In the genomic region with DNA sequence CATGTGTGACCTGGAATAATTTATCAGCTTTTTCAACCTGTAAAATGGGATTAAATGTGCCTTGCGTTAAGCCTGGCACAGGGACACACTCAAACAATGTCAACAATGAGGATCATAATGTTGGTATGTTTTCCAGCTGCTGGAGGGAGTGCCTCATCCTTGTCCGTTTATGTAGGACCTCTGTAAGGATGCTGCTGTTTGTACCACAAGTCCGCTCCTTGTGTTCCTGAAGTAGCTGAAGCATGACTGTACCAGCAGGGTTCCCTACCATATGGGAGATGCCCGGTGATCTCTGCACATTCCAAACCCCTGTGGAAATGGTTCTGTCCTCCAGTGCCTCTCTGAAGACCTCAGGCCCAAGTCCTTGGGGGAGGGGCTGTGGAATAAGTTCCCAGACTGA, we compare ENCODE assay signal across 22 cellular contexts. TPM values are rescaled to one million over a fixed set of nuclear protein-coding genes. Genes with fewer than 3 reads are reported as not detected.
DNase-seq lines count a peak whose midpoint lies in the region; ATAC-seq, FAIRE-seq and TF ChIP-seq lines count a peak whose summit lies in the region.
"Had no signal": no experiment of that assay in that cellular context is flagged by ENCODE, and none has a peak within 500 bp of the region (broad histone marks: within the 10 kb centered on the region; RNA-seq: fewer than 3 reads in every experiment).

No MANE protein-coding gene starts in this region.

- H3K36me3 ChIP-seq in MG63 (no peaks in the 10 kb centered on the region), sigmoid colon (no peaks in the 10 kb centered on the region)
- H3K36me3 ChIP-seq: transverse colon had no signal

- 56 to 72% methylated on average over 4 of the region's 4 CpGs for WGBS in sigmoid colon, 2 donors

- TF ChIP-seq EP300 in sigmoid colon (IDR thresholded peaks at IDR 0.05): no peak

- no peak overlapping the region for H3K4me3 ChIP-seq in MG63
- no peak overlapping the region for H3K4me3 ChIP-seq in fibroblast of mammary gland (ENCODE audit: control insufficient read depth, low read depth, low read length)
- no peak overlapping the region for H3K4me3 ChIP-seq in skeletal muscle cell (ENCODE audit: low read depth, low read length)
- H3K4me3 ChIP-seq in sigmoid colon: no peak overlapping the region
- H3K4me3 ChIP-seq: coronary artery, K562, transverse colon had no signal

- no peak for ATAC-seq in esophagus mucosa
- ATAC-seq: activated CD8-positive, alpha-beta memory T cell treated with anti-CD3 and anti-CD28 coated beads, Interleukin-2, amount 10 ng/mL, durations not matched to agents 7 days and 5 days; K562; natural killer cell treated with Interleukin-12 subunit alpha and Interleukin-12 subunit beta and Interleukin-15 and Interleukin-18, amount 100 ng/mL, for 72 hours; SK-N-SH treated with all-trans-retinoic acid at 6 μM for 48 hours had no signal

- peak; percentile 8 for DNase-seq in GM04503 (ENCODE audit: low read depth)
- DNase-seq in MG63: peak; percentile 4
- peak; percentile 39 for DNase-seq in fibroblast of mammary gland (ENCODE audit: low read depth)
- DNase-seq in skeletal muscle cell (ENCODE audit: low read depth): peak; percentile 47
- DNase-seq in sigmoid colon: no peak
- DNase-seq in frontal cortex (ENCODE audit: low spot score in 2 of 2): no peak
- no peak for DNase-seq in GM13976 (ENCODE audit: low spot score)
- DNase-seq: activated CD8-positive, alpha-beta memory T cell treated with anti-CD3 and anti-CD28 coated beads, Interleukin-2, amount 10 ng/mL, durations not matched to agents 7 days and 5 days; aorta; CD4-positive, CD25-positive, alpha-beta regulatory T cell; glutamatergic neuron; immature natural killer cell; NCI-H1092 treated with DMSO at 0.1 percent for 48 hours; NCI-H526 treated with DMSO at 0.1 percent for 48 hours; stimulated activated naive CD4-positive, alpha-beta T cell treated with Interleukin-2 at 50 U/mL for 16 hours; T1000; transverse colon had no signal

- intact Hi-C loops in sigmoid colon (cut with DNase I): no loop called here

- no peaks in the 10 kb centered on the region for H3K4me1 ChIP-seq in sigmoid colon

- H3K27me3 ChIP-seq in MG63 (no peaks in the 10 kb centered on the region), sigmoid colon (no peaks in the 10 kb centered on the region)
- H3K27me3 ChIP-seq: transverse colon had no signal

- no peaks in the 10 kb centered on the region for H3K9me3 ChIP-seq in MG63
- no peaks in the 10 kb centered on the region for H3K9me3 ChIP-seq in sigmoid colon
- H3K9me3 ChIP-seq: transverse colon had no signal

- no peak overlapping the region for H3K27ac ChIP-seq in sigmoid colon
- H3K27ac ChIP-seq: coronary artery, transverse colon had no signal

- TF ChIP-seq POLR2A in sigmoid colon (IDR thresholded peaks at IDR 0.05): no peak

- in situ Hi-C loops in GM13976 (cut with MboI; ENCODE audit: low sequenced_read_pairs, unreplicated experiment): no loop called here

- no peak for FAIRE-seq in frontal cortex (lab: Jason Lieb, UNC)
- FAIRE-seq: K562 had no signal

- TF ChIP-seq CTCF in fibroblast of mammary gland (conservative IDR thresholded peaks at IDR 0.05; ENCODE audit: control insufficient read depth, insufficient read depth, low read depth, low read length): no peak
- TF ChIP-seq CTCF in sigmoid colon (IDR thresholded peaks at IDR 0.05): no peak
- no peak for TF ChIP-seq CTCF in GM13976 (IDR thresholded peaks at IDR 0.05; ENCODE audit: borderline replicate concordance, control extremely low read depth, extremely low read depth, insufficient read depth, missing control alignments)

RNA-seq across cellular contexts. Expression of a gene that starts 49.8 kb away (rescaled TPM):
- 0.74 and 2.2 TPM in 2 replicates for total RNA-seq in MG63 (2014; rRNA removed; shearing (Covaris generic); ENCODE audit: low replicate concordance)
- total RNA-seq in esophagus mucosa (10.6 TPM), sigmoid colon (10 to 100 TPM; 19.3 to 42.1 (median 26.8) TPM), frontal cortex (156 TPM)
- 10 to 100 TPM in 1 of 3 donors, 1 to 10 TPM in 2; 9.0 to 56.5 (median 9.2) TPM for polyA plus RNA-seq in sigmoid colon

Comparison
In these comparisons a context has a peak if more than half of its experiments do, and no peak if none do; other contexts are left out.
1. DNase-seq: peak in GM04503 (single experiment), MG63 (single experiment), fibroblast of mammary gland (single experiment) and skeletal muscle cell (single experiment); none in sigmoid colon (single experiment), frontal cortex (0 of 2) and GM13976 (single experiment).